ENCODE assay signal across 1 cellular context in the genomic region with DNA sequence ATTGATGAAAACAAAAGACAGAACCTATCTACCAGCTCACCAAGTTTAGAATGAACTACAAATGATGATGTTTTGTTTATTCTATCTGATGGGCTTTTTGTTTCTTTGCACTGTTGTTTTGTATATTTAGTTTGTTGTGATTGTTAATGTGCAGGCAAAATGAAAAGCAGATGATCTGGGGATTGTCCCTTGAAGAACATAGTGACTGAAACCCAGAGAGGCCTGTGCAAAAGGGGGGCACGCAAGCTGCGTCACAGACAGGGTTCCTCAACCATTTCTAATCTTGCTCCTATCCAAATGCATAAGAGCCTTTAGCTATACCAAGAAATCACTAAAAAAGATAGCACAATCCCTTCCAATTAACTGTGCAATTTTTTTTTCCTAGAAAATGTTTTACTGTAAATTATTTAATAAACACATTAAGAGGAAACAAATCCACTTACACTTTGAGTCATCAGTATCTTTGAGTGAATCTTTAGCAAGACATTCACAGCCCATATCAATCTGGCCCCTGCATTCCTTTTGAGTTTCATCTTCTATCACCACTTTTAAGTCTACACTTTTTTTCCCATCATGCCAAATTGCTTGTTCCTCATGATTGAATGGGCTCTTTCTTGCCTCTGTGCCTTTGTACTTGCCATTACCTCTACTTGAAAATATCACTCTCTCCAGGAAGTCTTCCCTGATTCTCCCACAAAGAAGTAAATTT.
TF ChIP-seq lines count a peak whose summit lies in the region.

No MANE protein-coding gene starts in this region.

TF ChIP-seq in GM12878, 131 proteins besides CTCF, POLR2A, EP300 and RAD21:
- TF ChIP-seq, protein P1, sequence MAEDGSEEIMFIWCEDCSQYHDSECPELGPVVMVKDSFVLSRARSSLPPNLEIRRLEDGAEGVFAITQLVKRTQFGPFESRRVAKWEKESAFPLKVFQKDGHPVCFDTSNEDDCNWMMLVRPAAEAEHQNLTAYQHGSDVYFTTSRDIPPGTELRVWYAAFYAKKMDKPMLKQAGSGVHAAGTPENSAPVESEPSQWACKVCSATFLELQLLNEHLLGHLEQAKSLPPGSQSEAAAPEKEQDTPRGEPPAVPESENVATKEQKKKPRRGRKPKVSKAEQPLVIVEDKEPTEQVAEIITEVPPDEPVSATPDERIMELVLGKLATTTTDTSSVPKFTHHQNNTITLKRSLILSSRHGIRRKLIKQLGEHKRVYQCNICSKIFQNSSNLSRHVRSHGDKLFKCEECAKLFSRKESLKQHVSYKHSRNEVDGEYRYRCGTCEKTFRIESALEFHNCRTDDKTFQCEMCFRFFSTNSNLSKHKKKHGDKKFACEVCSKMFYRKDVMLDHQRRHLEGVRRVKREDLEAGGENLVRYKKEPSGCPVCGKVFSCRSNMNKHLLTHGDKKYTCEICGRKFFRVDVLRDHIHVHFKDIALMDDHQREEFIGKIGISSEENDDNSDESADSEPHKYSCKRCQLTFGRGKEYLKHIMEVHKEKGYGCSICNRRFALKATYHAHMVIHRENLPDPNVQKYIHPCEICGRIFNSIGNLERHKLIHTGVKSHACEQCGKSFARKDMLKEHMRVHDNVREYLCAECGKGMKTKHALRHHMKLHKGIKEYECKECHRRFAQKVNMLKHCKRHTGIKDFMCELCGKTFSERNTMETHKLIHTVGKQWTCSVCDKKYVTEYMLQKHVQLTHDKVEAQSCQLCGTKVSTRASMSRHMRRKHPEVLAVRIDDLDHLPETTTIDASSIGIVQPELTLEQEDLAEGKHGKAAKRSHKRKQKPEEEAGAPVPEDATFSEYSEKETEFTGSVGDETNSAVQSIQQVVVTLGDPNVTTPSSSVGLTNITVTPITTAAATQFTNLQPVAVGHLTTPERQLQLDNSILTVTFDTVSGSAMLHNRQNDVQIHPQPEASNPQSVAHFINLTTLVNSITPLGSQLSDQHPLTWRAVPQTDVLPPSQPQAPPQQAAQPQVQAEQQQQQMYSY (CRISPR knock-in tag; IDR thresholded peaks at IDR 0.05) = no peak
- TF ChIP-seq CREB1 (IDR thresholded peaks at IDR 0.05; ENCODE audit: low read depth) = 0 out of 2 replicates have a peak, but pooled peaks have one; percentile 27
- TF ChIP-seq, protein P2, sequence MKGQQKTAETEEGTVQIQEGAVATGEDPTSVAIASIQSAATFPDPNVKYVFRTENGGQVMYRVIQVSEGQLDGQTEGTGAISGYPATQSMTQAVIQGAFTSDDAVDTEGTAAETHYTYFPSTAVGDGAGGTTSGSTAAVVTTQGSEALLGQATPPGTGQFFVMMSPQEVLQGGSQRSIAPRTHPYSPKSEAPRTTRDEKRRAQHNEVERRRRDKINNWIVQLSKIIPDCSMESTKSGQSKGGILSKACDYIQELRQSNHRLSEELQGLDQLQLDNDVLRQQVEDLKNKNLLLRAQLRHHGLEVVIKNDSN (IDR thresholded peaks at IDR 0.05; ENCODE audit: borderline replicate concordance, extremely low read length, insufficient read depth, low read depth, low read length) = no peak
- no peak for TF ChIP-seq TAF1 (IDR thresholded peaks at IDR 0.05; ENCODE audit: borderline replicate concordance, low read depth, low read length)
- TF ChIP-seq BCL11A (IDR thresholded peaks at IDR 0.05; ENCODE audit: low read depth, low read length) = no peak
- peak; percentile 49; the same call in 1 of the 2 replicates for TF ChIP-seq JUNB (IDR thresholded peaks at IDR 0.05)
- TF ChIP-seq, protein P3, sequence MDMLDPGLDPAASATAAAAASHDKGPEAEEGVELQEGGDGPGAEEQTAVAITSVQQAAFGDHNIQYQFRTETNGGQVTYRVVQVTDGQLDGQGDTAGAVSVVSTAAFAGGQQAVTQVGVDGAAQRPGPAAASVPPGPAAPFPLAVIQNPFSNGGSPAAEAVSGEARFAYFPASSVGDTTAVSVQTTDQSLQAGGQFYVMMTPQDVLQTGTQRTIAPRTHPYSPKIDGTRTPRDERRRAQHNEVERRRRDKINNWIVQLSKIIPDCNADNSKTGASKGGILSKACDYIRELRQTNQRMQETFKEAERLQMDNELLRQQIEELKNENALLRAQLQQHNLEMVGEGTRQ (IDR thresholded peaks at IDR 0.05; ENCODE audit: borderline replicate concordance, low read depth, low read length) = no peak
